8 cellular contexts compared by ENCODE assay signal in the genomic region with DNA sequence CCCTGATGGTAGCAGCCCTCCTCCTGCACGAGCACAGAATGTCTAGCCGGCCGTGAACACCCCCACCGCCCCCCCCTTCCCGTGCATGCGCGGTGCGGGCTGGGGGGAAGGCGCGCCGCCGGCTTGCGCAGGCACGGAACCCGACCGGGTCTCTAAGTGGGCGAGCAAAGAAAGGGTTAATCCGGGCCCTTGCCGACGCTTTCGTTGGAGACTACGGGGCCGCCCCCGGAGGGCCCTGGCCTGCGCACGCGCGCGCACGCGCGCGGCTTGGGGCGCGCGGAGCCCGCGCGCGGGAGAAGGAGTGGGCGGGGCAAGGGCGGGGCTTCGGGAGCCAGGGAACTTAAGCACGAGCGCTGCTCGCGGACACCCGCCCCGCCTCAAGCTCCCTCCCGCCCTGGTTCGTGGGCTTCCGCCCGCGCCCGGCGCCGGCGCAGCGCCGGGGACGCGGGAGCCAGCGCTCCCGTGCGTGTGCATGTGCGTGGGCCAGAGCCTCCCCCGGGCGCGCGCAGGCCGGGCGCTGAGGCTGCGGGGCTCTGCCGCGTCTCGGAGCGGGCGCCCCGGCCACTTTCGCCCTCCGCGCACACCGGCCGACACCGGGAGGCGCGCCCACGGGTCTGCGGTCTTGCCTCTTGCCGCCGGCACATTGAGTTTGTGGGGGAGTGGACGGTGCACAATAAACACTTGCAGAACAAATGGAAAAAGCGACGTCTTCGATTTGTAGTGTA. TPM values are rescaled to one million over a fixed set of nuclear protein-coding genes. Genes with fewer than 3 reads are reported as not detected.
DNase-seq lines count a peak whose midpoint lies in the region; ATAC-seq and TF ChIP-seq lines count a peak whose summit lies in the region.

No MANE protein-coding gene starts in this region.

- H3K27ac ChIP-seq in HUES48 (ENCODE audit: low read depth, low read length), result peak overlapping the region; percentile 92

- intact Hi-C loops in Calu3 (cut with micrococcal nuclease; ENCODE audit: unreplicated experiment), result no loop called here

- H3K4me1 ChIP-seq in HUES48 (ENCODE audit: control insufficient read depth, insufficient read depth, low read length), result peaks cover 13% of the 10 kb centered on the region
- H3K4me1 ChIP-seq in NT2/D1 (ENCODE audit: insufficient read depth, insufficient read length), result no peaks in the 10 kb centered on the region
- H3K4me1 ChIP-seq in mononuclear cell (ENCODE audit: insufficient read depth, low read length), result peaks cover 25% of the 10 kb centered on the region

- peaks cover 8% of the 10 kb centered on the region for H3K4me1 Mint-ChIP-seq in Calu3 (ENCODE audit: low read depth, unreplicated experiment)

- DNase-seq in Calu3 (peak; percentile 92), NT2/D1 (ENCODE audit: low read depth, low spot score) (peak; percentile 87), activated T-cell treated with anti-CD3 and anti-CD28 coated beads for 1 hour (ENCODE audit: low read depth) (peak; percentile 95), epithelial cell of esophagus (ENCODE audit: low read depth) (peak; percentile 96)
- DNase-seq in stimulated activated CD8-positive, alpha-beta memory T cell treated with anti-CD3 and anti-CD28 coated beads, Interleukin-2, amount 100 ng/mL, for 48 hours (ENCODE audit: low read depth in 2 of 2), result peak; percentile 92 to 94

- H3K27me3 ChIP-seq in HUES48 (ENCODE audit: control insufficient read depth, insufficient read depth, low read length) (peaks cover 20% of the 10 kb centered on the region), NT2/D1 (ENCODE audit: insufficient read depth, insufficient read length) (peaks cover 11% of the 10 kb centered on the region), mononuclear cell (ENCODE audit: insufficient read depth, low read length) (peaks cover 8% of the 10 kb centered on the region)

- H3K9me3 ChIP-seq in HUES48 (ENCODE audit: control insufficient read depth, insufficient read depth, low read length) (no peaks in the 10 kb centered on the region), NT2/D1 (ENCODE audit: insufficient read depth, low read length) (no peaks in the 10 kb centered on the region), mononuclear cell (ENCODE audit: low read depth, low read length) (no peaks in the 10 kb centered on the region)

- peak overlapping the region; percentile 95 for H3K4me3 ChIP-seq in HUES48 (ENCODE audit: low read depth, low read length)
- H3K4me3 ChIP-seq in NT2/D1 (ENCODE audit: insufficient read length, low read depth), result peak overlapping the region; percentile 55
- H3K4me3 ChIP-seq in epithelial cell of esophagus (ENCODE audit: low read length), result peak overlapping the region; percentile 72
- peak overlapping the region; percentile 77 for H3K4me3 ChIP-seq in mononuclear cell (ENCODE audit: low read length)

- CTCF ChIA-PET in Calu3 (lab: Charles Lee), result interaction anchor here (0.6 to 0.7 kb wide), 2 partner anchors 9 to 147 kb away, joined by 3 read pairs; no protein-coding TSS in a partner anchor

- H3K4me3 Mint-ChIP-seq in Calu3 (ENCODE audit: low read depth, unreplicated experiment), result peak overlapping the region; percentile 89

- H3K27ac Mint-ChIP-seq in Calu3 (ENCODE audit: unreplicated experiment), result peak overlapping the region; percentile 85

- H3K36me3 ChIP-seq in HUES48 (ENCODE audit: control insufficient read depth, insufficient read depth, low read length), result peaks cover 17% of the 10 kb centered on the region
- peaks cover 18% of the 10 kb centered on the region for H3K36me3 ChIP-seq in NT2/D1 (ENCODE audit: insufficient read depth, insufficient read length, low read length)

- H3K9ac ChIP-seq in HUES48 (ENCODE audit: low read depth, low read length) (peak overlapping the region; percentile 83), NT2/D1 (ENCODE audit: insufficient read length, low read depth) (peak overlapping the region; percentile 79)

- peaks cover 24% of the 10 kb centered on the region for H3K36me3 Mint-ChIP-seq in Calu3 (ENCODE audit: insufficient read depth, unreplicated experiment)

- H3K27me3 Mint-ChIP-seq in Calu3 (ENCODE audit: unreplicated experiment), result no peaks in the 10 kb centered on the region

- TF ChIP-seq CTCF in Calu3 (IDR thresholded peaks at IDR 0.05; ENCODE audit: unreplicated experiment) (no peak), epithelial cell of esophagus (IDR thresholded peaks at IDR 0.05; ENCODE audit: insufficient read depth, low read depth, low read length, missing control alignments) (no peak)

- BruUV-seq in Calu3 (replicated peaks; lab: Mats Ljungman, UMichigan), result no TSS peak

- H3K9me3 Mint-ChIP-seq in Calu3 (ENCODE audit: low read depth, unreplicated experiment), result no peaks in the 10 kb centered on the region

- ATAC-seq in GM21423 (IDR thresholded peaks at IDR 0.05; ENCODE audit: unreplicated experiment), result peak; percentile 59

RNA-seq across cellular contexts. Expression of a gene that starts 0.6 kb away (rescaled TPM):
- total RNA-seq in Calu3 (2022), result 10.8 and 12.9 TPM in 2 replicates
- 28.7 TPM for total RNA-seq in mononuclear cell

Comparison
In these comparisons a context has a peak if more than half of its experiments do, and no peak if none do; other contexts are left out.
1. Peak in every context shown above with its lines: DNase-seq, ATAC-seq, H3K4me3 ChIP-seq and H3K27ac ChIP-seq.